1 cellular context compared by ENCODE assay signal in the genomic region with DNA sequence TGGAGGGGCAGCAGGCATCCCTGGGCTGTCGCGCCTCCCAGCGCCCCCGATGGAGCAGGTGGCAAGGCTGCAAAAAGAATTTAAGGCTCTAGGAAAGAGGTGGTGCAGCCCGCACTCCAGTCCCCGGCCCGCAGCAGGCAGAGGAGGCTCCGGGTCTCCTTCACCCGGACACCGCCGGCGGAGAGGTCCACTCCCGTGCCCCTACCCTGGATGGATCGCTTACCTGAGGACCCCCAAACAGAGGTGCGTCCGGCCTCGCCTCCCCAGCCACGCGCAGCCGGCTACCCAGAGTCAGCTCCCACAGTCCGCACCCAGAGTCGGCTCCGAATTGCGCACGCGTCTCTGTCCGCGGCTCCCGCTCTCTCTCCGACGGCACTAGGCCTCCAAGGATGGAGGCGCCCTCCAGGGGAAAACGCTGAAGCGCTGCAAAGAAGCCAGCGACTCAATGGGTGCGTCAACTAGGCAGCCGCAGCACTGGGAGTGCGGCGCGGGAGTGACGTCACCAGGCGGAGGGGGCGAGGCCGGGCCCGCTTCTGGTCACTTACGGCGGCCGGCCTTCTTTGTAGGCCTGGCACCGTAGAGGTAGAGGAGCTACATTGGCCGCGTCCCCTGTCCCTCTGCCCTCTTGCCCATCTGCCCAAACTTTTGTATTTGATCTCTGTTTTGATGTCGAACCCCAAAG.
TF ChIP-seq lines count a peak whose summit lies in the region.

A gene with protein sequence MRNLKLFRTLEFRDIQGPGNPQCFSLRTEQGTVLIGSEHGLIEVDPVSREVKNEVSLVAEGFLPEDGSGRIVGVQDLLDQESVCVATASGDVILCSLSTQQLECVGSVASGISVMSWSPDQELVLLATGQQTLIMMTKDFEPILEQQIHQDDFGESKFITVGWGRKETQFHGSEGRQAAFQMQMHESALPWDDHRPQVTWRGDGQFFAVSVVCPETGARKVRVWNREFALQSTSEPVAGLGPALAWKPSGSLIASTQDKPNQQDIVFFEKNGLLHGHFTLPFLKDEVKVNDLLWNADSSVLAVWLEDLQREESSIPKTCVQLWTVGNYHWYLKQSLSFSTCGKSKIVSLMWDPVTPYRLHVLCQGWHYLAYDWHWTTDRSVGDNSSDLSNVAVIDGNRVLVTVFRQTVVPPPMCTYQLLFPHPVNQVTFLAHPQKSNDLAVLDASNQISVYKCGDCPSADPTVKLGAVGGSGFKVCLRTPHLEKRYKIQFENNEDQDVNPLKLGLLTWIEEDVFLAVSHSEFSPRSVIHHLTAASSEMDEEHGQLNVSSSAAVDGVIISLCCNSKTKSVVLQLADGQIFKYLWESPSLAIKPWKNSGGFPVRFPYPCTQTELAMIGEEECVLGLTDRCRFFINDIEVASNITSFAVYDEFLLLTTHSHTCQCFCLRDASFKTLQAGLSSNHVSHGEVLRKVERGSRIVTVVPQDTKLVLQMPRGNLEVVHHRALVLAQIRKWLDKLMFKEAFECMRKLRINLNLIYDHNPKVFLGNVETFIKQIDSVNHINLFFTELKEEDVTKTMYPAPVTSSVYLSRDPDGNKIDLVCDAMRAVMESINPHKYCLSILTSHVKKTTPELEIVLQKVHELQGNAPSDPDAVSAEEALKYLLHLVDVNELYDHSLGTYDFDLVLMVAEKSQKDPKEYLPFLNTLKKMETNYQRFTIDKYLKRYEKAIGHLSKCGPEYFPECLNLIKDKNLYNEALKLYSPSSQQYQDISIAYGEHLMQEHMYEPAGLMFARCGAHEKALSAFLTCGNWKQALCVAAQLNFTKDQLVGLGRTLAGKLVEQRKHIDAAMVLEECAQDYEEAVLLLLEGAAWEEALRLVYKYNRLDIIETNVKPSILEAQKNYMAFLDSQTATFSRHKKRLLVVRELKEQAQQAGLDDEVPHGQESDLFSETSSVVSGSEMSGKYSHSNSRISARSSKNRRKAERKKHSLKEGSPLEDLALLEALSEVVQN (N-terminal part only) (minus strand): TSS at position 484 of the 682 bp plus-strand sequence. CDS start 2,978 bp downstream, outside the sequence.

TF ChIP-seq in K562, 482 proteins besides CTCF, POLR2A, EP300 and RAD21 (continued from another document and continues in another):
- TF ChIP-seq KDM4B (IDR thresholded peaks at IDR 0.05; ENCODE audit: borderline replicate concordance in 2 of 2, low read depth in 1 of 2) (no peak; a peak in 1 of 4 replicates), ZNF197 (CRISPR knock-in tag; IDR thresholded peaks at IDR 0.05; ENCODE audit: low read depth) (no peak), ZNF140 (CRISPR knock-in tag; IDR thresholded peaks at IDR 0.05) (no peak), MEF2A (IDR thresholded peaks at IDR 0.05; ENCODE audit: control insufficient read depth, low read depth, low read length) (0 out of 2 replicates have a peak, but pooled peaks have one; percentile 5), DMBX1 (CRISPR knock-in tag; IDR thresholded peaks at IDR 0.05; ENCODE audit: borderline replicate concordance) (peak; percentile 36; the same call in 1 of the 2 replicates), CHD4 (IDR thresholded peaks at IDR 0.05; ENCODE audit: insufficient read depth, insufficient replicate concordance, low read depth, low read length, poor library complexity, severe bottlenecking) (no peak), HNRNPLL (IDR thresholded peaks at IDR 0.05; ENCODE audit: low read depth, low read length, poor library complexity, severe bottlenecking) (peak; percentile 65), BHLHE40 (IDR thresholded peaks at IDR 0.05; ENCODE audit: low read length) (peak; percentile 70), HOXB6 (CRISPR knock-in tag; IDR thresholded peaks at IDR 0.05; ENCODE audit: borderline replicate concordance) (no peak), RUNX1 (IDR thresholded peaks at IDR 0.05; ENCODE audit: low read depth) (peak; percentile 71; the same call in 1 of the 2 replicates), SMARCC2 (IDR thresholded peaks at IDR 0.05; ENCODE audit: low read depth) (no peak), TRIM24 (IDR thresholded peaks at IDR 0.05) (peak in 1 of 2 experiments; percentile 37; a peak in 1 of 4 replicates), BDP1 (IDR thresholded peaks at IDR 0.05; ENCODE audit: insufficient read depth, insufficient read length) (no peak), FIP1L1 (IDR thresholded peaks at IDR 0.05; ENCODE audit: low read depth, low read length, poor library complexity, severe bottlenecking) (peak; percentile 61), NR3C1 (CRISPR knock-in tag; IDR thresholded peaks at IDR 0.05) (no peak), ZNF830 (CRISPR knock-in tag; IDR thresholded peaks at IDR 0.05) (no peak), FOXP1 (CRISPR knock-in tag; IDR thresholded peaks at IDR 0.05) (peak; percentile 65; the same call in 1 of the 2 replicates), RCOR1 (IDR thresholded peaks at IDR 0.05; ENCODE audit: borderline replicate concordance in 1 of 2, low read depth in 2 of 2, low read length in 2 of 2) (peak in 1 of 2 experiments; percentile 91; a peak in 2 of 4 replicates), CCNT2 (IDR thresholded peaks at IDR 0.05; ENCODE audit: borderline replicate concordance, extremely low read depth, insufficient read length, low read depth, low read length) (peak; percentile 33), ZNF79 (CRISPR knock-in tag; IDR thresholded peaks at IDR 0.05; ENCODE audit: low read depth) (no peak), ZNF239 (CRISPR knock-in tag; IDR thresholded peaks at IDR 0.05) (no peak), ZNF41 (CRISPR knock-in tag; conservative IDR thresholded peaks at IDR 0.05) (no peak), JUND (IDR thresholded peaks at IDR 0.05; ENCODE audit: borderline replicate concordance, low read depth, low read length) (peak; percentile 92), JUND (tag; IDR thresholded peaks at IDR 0.05; ENCODE audit: borderline replicate concordance, low read depth, low read length) (peak; percentile 71)
- TF ChIP-seq, protein P1, sequence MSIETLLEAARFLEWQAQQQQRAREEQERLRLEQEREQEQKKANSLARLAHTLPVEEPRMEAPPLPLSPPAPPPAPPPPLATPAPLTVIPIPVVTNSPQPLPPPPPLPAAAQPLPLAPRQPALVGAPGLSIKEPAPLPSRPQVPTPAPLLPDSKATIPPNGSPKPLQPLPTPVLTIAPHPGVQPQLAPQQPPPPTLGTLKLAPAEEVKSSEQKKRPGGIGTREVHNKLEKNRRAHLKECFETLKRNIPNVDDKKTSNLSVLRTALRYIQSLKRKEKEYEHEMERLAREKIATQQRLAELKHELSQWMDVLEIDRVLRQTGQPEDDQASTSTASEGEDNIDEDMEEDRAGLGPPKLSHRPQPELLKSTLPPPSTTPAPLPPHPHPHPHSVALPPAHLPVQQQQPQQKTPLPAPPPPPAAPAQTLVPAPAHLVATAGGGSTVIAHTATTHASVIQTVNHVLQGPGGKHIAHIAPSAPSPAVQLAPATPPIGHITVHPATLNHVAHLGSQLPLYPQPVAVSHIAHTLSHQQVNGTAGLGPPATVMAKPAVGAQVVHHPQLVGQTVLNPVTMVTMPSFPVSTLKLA (conservative IDR thresholded peaks at IDR 0.05), result peak; percentile 76 to 85
- TF ChIP-seq, protein P2, sequence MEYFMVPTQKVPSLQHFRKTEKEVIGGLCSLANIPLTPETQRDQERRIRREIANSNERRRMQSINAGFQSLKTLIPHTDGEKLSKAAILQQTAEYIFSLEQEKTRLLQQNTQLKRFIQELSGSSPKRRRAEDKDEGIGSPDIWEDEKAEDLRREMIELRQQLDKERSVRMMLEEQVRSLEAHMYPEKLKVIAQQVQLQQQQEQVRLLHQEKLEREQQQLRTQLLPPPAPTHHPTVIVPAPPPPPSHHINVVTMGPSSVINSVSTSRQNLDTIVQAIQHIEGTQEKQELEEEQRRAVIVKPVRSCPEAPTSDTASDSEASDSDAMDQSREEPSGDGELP (CRISPR knock-in tag; IDR thresholded peaks at IDR 0.05; ENCODE audit: borderline replicate concordance), result peak; percentile 77; the same call in 1 of the 2 replicates
- TF ChIP-seq, protein P3, sequence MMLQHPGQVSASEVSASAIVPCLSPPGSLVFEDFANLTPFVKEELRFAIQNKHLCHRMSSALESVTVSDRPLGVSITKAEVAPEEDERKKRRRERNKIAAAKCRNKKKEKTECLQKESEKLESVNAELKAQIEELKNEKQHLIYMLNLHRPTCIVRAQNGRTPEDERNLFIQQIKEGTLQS (IDR thresholded peaks at IDR 0.05), result peak; percentile 99
- TF ChIP-seq, protein P3 (CRISPR knock-in tag; conservative IDR thresholded peaks at IDR 0.05), result no peak
- TF ChIP-seq, protein P4, sequence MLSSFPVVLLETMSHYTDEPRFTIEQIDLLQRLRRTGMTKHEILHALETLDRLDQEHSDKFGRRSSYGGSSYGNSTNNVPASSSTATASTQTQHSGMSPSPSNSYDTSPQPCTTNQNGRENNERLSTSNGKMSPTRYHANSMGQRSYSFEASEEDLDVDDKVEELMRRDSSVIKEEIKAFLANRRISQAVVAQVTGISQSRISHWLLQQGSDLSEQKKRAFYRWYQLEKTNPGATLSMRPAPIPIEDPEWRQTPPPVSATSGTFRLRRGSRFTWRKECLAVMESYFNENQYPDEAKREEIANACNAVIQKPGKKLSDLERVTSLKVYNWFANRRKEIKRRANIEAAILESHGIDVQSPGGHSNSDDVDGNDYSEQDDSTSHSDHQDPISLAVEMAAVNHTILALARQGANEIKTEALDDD (IDR thresholded peaks at IDR 0.05), result 0 out of 2 replicates have a peak, but pooled peaks have one; percentile 24
- TF ChIP-seq, protein P5, sequence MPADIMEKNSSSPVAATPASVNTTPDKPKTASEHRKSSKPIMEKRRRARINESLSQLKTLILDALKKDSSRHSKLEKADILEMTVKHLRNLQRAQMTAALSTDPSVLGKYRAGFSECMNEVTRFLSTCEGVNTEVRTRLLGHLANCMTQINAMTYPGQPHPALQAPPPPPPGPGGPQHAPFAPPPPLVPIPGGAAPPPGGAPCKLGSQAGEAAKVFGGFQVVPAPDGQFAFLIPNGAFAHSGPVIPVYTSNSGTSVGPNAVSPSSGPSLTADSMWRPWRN (IDR thresholded peaks at IDR 0.05; ENCODE audit: low read depth), result no peak
- TF ChIP-seq, protein P6, sequence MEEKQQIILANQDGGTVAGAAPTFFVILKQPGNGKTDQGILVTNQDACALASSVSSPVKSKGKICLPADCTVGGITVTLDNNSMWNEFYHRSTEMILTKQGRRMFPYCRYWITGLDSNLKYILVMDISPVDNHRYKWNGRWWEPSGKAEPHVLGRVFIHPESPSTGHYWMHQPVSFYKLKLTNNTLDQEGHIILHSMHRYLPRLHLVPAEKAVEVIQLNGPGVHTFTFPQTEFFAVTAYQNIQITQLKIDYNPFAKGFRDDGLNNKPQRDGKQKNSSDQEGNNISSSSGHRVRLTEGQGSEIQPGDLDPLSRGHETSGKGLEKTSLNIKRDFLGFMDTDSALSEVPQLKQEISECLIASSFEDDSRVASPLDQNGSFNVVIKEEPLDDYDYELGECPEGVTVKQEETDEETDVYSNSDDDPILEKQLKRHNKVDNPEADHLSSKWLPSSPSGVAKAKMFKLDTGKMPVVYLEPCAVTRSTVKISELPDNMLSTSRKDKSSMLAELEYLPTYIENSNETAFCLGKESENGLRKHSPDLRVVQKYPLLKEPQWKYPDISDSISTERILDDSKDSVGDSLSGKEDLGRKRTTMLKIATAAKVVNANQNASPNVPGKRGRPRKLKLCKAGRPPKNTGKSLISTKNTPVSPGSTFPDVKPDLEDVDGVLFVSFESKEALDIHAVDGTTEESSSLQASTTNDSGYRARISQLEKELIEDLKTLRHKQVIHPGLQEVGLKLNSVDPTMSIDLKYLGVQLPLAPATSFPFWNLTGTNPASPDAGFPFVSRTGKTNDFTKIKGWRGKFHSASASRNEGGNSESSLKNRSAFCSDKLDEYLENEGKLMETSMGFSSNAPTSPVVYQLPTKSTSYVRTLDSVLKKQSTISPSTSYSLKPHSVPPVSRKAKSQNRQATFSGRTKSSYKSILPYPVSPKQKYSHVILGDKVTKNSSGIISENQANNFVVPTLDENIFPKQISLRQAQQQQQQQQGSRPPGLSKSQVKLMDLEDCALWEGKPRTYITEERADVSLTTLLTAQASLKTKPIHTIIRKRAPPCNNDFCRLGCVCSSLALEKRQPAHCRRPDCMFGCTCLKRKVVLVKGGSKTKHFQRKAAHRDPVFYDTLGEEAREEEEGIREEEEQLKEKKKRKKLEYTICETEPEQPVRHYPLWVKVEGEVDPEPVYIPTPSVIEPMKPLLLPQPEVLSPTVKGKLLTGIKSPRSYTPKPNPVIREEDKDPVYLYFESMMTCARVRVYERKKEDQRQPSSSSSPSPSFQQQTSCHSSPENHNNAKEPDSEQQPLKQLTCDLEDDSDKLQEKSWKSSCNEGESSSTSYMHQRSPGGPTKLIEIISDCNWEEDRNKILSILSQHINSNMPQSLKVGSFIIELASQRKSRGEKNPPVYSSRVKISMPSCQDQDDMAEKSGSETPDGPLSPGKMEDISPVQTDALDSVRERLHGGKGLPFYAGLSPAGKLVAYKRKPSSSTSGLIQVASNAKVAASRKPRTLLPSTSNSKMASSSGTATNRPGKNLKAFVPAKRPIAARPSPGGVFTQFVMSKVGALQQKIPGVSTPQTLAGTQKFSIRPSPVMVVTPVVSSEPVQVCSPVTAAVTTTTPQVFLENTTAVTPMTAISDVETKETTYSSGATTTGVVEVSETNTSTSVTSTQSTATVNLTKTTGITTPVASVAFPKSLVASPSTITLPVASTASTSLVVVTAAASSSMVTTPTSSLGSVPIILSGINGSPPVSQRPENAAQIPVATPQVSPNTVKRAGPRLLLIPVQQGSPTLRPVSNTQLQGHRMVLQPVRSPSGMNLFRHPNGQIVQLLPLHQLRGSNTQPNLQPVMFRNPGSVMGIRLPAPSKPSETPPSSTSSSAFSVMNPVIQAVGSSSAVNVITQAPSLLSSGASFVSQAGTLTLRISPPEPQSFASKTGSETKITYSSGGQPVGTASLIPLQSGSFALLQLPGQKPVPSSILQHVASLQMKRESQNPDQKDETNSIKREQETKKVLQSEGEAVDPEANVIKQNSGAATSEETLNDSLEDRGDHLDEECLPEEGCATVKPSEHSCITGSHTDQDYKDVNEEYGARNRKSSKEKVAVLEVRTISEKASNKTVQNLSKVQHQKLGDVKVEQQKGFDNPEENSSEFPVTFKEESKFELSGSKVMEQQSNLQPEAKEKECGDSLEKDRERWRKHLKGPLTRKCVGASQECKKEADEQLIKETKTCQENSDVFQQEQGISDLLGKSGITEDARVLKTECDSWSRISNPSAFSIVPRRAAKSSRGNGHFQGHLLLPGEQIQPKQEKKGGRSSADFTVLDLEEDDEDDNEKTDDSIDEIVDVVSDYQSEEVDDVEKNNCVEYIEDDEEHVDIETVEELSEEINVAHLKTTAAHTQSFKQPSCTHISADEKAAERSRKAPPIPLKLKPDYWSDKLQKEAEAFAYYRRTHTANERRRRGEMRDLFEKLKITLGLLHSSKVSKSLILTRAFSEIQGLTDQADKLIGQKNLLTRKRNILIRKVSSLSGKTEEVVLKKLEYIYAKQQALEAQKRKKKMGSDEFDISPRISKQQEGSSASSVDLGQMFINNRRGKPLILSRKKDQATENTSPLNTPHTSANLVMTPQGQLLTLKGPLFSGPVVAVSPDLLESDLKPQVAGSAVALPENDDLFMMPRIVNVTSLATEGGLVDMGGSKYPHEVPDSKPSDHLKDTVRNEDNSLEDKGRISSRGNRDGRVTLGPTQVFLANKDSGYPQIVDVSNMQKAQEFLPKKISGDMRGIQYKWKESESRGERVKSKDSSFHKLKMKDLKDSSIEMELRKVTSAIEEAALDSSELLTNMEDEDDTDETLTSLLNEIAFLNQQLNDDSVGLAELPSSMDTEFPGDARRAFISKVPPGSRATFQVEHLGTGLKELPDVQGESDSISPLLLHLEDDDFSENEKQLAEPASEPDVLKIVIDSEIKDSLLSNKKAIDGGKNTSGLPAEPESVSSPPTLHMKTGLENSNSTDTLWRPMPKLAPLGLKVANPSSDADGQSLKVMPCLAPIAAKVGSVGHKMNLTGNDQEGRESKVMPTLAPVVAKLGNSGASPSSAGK (IDR thresholded peaks at IDR 0.05), result peak; percentile 85
